In the genomic region with DNA sequence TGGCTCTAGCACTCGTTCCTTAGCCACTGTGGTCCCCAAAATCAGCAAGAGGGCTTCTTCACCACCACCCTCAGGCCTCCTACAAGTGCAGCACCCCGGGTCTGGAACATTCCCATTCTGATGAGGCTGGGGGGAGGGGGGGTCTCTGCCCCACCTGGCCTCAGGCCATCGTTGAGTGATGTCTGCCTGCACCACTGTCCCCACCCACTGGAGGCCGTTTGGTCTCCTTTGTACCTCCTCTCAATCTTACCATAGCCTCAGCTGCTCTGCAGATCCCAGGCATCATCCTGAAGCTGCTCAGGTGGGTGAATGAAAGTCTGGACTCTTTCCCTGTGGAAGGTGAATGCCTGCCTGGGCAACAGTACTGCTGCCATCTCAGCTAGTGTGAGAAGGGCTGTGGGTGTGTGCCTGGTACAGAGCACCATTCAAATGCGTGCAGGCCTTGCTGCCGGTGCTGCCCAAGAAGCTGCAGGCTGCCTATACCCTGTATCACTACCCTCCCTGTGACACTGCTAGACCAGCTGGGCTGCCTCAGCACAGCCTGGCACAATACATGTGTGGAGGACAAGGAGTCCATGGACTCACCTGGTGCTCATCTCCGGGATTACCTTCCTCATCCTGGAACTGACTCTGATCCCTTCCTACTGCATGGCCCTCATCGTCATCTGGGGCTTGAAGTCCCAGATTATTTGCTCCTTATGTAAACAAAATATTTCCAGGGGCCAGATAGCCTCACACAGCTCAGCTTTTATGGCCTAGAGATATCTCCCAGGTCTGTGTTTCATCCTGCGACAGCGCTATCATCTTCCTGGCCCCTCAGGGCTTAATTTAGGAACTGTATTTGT, we compare ENCODE assay signal across 16 cellular contexts. TPM values are rescaled to one million over a fixed set of nuclear protein-coding genes. Genes with fewer than 3 reads are reported as not detected.
A peak's percentile ranks its signal among the peaks of the same experiment; 100 is the strongest.
DNase-seq lines count a peak whose midpoint lies in the region; ATAC-seq, FAIRE-seq and TF ChIP-seq lines count a peak whose summit lies in the region.
"Had no signal": no experiment of that assay in that cellular context is flagged by ENCODE, and none has a peak within 500 bp of the region (broad histone marks: within the 10 kb centered on the region; RNA-seq: fewer than 3 reads in every experiment).

No MANE protein-coding gene starts in this region.

- ATAC-seq in A549 = peak; percentile 32 to 40; a peak in 3 of 6 replicates
- ATAC-seq in DND-41 (ENCODE audit: insufficient read depth, low read depth) = 0 out of 3 replicates have a peak, but pooled peaks have one; percentile 38
- peak; percentile 36 for ATAC-seq in foreskin keratinocyte
- ATAC-seq: PC-3 had no signal

- in situ Hi-C loops in transverse colon (cut with MboI; ENCODE audit: low pct_ligation_motif_present in 1 of 4, low pct_unique_long_range_greater_than_20kb in 1 of 4, low sequenced_read_pairs in 3 of 4) = no loop called here

- TF ChIP-seq EP300 in A549 (IDR thresholded peaks at IDR 0.05) (no peak), transverse colon (IDR thresholded peaks at IDR 0.05; ENCODE audit: low read depth) (no peak)

- no peak overlapping the region for H3K4me3 Mint-ChIP-seq in HFFc6

- 87% methylated on average over 9 of the region's 10 CpGs for WGBS in A549 (ENCODE audit: missing lambda C conversion rate)
- WGBS in transverse colon (ENCODE audit: low coverage in 1 of 2), 2 donors = 78 to 100% methylated on average over 2 to 10 of the region's 10 CpGs

- intact Hi-C loops in transverse colon (cut with DNase I; ENCODE audit: low total_unique reads) = no loop called here

- H3K27me3 Mint-ChIP-seq in HFFc6 (ENCODE audit: insufficient read depth) = peaks cover 9% of the 10 kb centered on the region

- FAIRE-seq in A549 (lab: Jason Lieb, UNC) = no peak
- FAIRE-seq: GM18507 had no signal

- DNase-seq in A549 (ENCODE audit: low read depth in 1 of 2, low spot score in 1 of 2) (no peak), DND-41 (no peak), foreskin keratinocyte (no peak), osteoblast (ENCODE audit: insufficient read length, low spot score, missing footprints) (peak; percentile 25), HFFc6 (no peak), transverse colon (no peak), OCI-M2 (lab: John Stamatoyannopoulos, UW; ENCODE audit: unreplicated experiment) (no peak)
- no peak for DNase-seq in effector memory CD4-positive, alpha-beta T cell
- DNase-seq: NCI-H1048; NCI-H146; NCI-H2081 treated with DMSO at 0.1 percent for 48 hours; NCI-H69; NK-92 treated with Interleukin-12 subunit alpha and Interleukin-12 subunit beta, amount 100 ng/mL, for 24 hours; PC-3 had no signal

- no peak overlapping the region for H3K9ac ChIP-seq in DND-41 (ENCODE audit: low read depth, low read length)

- TF ChIP-seq CTCF in A549 (IDR thresholded peaks at IDR 0.05) = no peak
- no peak for TF ChIP-seq CTCF in DND-41 (IDR thresholded peaks at IDR 0.05; ENCODE audit: borderline replicate concordance, extremely low read depth, low read length, poor library complexity, severe bottlenecking)
- no peak for TF ChIP-seq CTCF in foreskin keratinocyte (conservative IDR thresholded peaks at IDR 0.05)
- no peak for TF ChIP-seq CTCF in osteoblast (IDR thresholded peaks at IDR 0.05; ENCODE audit: extremely low read depth, low read depth, low read length)
- no peak for TF ChIP-seq CTCF in HFFc6 (IDR thresholded peaks at IDR 0.05)
- no peak for TF ChIP-seq CTCF in transverse colon (IDR thresholded peaks at IDR 0.05)

- H3K9me3 Mint-ChIP-seq in HFFc6 = no peaks in the 10 kb centered on the region

- H3K27ac Mint-ChIP-seq in HFFc6 = no peak overlapping the region

- no peaks in the 10 kb centered on the region for H4K20me1 ChIP-seq in DND-41 (ENCODE audit: insufficient read depth, low read length)
- H4K20me1 ChIP-seq in osteoblast (ENCODE audit: insufficient read depth, low read length) = no peaks in the 10 kb centered on the region

- H2AFZ ChIP-seq in DND-41 (ENCODE audit: low read depth, low read length) (no peak overlapping the region), osteoblast (ENCODE audit: low read length) (no peak overlapping the region)

- H3K79me2 ChIP-seq in DND-41 (ENCODE audit: insufficient read depth, low read length) = no peaks in the 10 kb centered on the region
- H3K79me2 ChIP-seq in osteoblast (ENCODE audit: insufficient read depth, low read length) = no peaks in the 10 kb centered on the region

- H3K36me3 Mint-ChIP-seq in HFFc6 (ENCODE audit: low read depth) = no peaks in the 10 kb centered on the region

- H3K4me1 ChIP-seq in A549 = no peaks in the 10 kb centered on the region
- H3K4me1 ChIP-seq in DND-41 (ENCODE audit: insufficient read depth, low read length) = no peaks in the 10 kb centered on the region
- no peaks in the 10 kb centered on the region for H3K4me1 ChIP-seq in foreskin keratinocyte
- H3K4me1 ChIP-seq in osteoblast (ENCODE audit: insufficient read depth, low read length) = no peaks in the 10 kb centered on the region
- H3K4me1 ChIP-seq in effector memory CD4-positive, alpha-beta T cell (ENCODE audit: control insufficient read depth, insufficient read depth, low read length, poor library complexity, severe bottlenecking) = no peaks in the 10 kb centered on the region
- H3K4me1 ChIP-seq in transverse colon = no peaks in the 10 kb centered on the region

- H3K27ac ChIP-seq in A549 (no peak overlapping the region), DND-41 (ENCODE audit: low read length) (no peak overlapping the region), foreskin keratinocyte (no peak overlapping the region), osteoblast (ENCODE audit: low read depth, low read length) (no peak overlapping the region), transverse colon (no peak overlapping the region)
- H3K27ac ChIP-seq in effector memory CD4-positive, alpha-beta T cell (ENCODE audit: insufficient read depth, low read length, poor library complexity, severe bottlenecking) = no peak overlapping the region
- H3K27ac ChIP-seq: SK-N-MC had no signal

- H3K36me3 ChIP-seq in DND-41 (ENCODE audit: insufficient read depth, low read length) (no peaks in the 10 kb centered on the region), osteoblast (ENCODE audit: insufficient read depth, low read length) (no peaks in the 10 kb centered on the region), transverse colon (no peaks in the 10 kb centered on the region)
- no peaks in the 10 kb centered on the region for H3K36me3 ChIP-seq in effector memory CD4-positive, alpha-beta T cell (ENCODE audit: control insufficient read depth, insufficient read depth, low read length)

- H3K4me1 Mint-ChIP-seq in HFFc6 (ENCODE audit: low read depth) = no peaks in the 10 kb centered on the region

- H3K4me3 ChIP-seq in A549 (no peak overlapping the region), DND-41 (ENCODE audit: low read depth in 1 of 2, low read length in 2 of 2) (no peak overlapping the region), osteoblast (ENCODE audit: insufficient read depth, low read length) (no peak overlapping the region), transverse colon (no peak overlapping the region)
- H3K4me3 ChIP-seq in effector memory CD4-positive, alpha-beta T cell (ENCODE audit: insufficient read depth, low read depth, low read length, poor library complexity, severe bottlenecking) = no peak overlapping the region
- H3K4me3 ChIP-seq: SK-N-MC had no signal

- no peaks in the 10 kb centered on the region for H3K9me3 ChIP-seq in A549
- H3K9me3 ChIP-seq in DND-41 (ENCODE audit: insufficient read depth, low read length, severe bottlenecking) = no peaks in the 10 kb centered on the region
- H3K9me3 ChIP-seq in osteoblast (ENCODE audit: low read depth, low read length) = no peaks in the 10 kb centered on the region
- no peaks in the 10 kb centered on the region for H3K9me3 ChIP-seq in effector memory CD4-positive, alpha-beta T cell (ENCODE audit: control insufficient read depth, low read length)
- no peaks in the 10 kb centered on the region for H3K9me3 ChIP-seq in transverse colon

- TF ChIP-seq POLR2A in A549 (IDR thresholded peaks at IDR 0.05; ENCODE audit: low read length) = no peak
- TF ChIP-seq POLR2A in transverse colon (IDR thresholded peaks at IDR 0.05) = no peak

- H3K27me3 ChIP-seq in DND-41 (ENCODE audit: insufficient read depth, low read length, poor library complexity) (no peaks in the 10 kb centered on the region), foreskin keratinocyte (peaks cover 9% of the 10 kb centered on the region), osteoblast (ENCODE audit: insufficient read depth, low read length) (no peaks in the 10 kb centered on the region), transverse colon (no peaks in the 10 kb centered on the region)
- no peaks in the 10 kb centered on the region for H3K27me3 ChIP-seq in effector memory CD4-positive, alpha-beta T cell (replicated peaks; ENCODE audit: control insufficient read depth, insufficient read depth, low read length, poor library complexity, severe bottlenecking)

- POLR2A ChIA-PET in A549 (lab: Yijun Ruan, JAX) = no interaction called here

- TF ChIP-seq RAD21 in A549 (conservative IDR thresholded peaks at IDR 0.05 in 1 of 2, IDR thresholded peaks at IDR 0.05 in 1 of 2) = no peak

- CTCF ChIA-PET in A549 (lab: Yijun Ruan, JAX) = no interaction called here

- H3K4me2 ChIP-seq in A549 = no peak overlapping the region
- H3K4me2 ChIP-seq in DND-41 (ENCODE audit: insufficient read depth, low read length) = no peak overlapping the region
- H3K4me2 ChIP-seq in osteoblast (ENCODE audit: insufficient read depth, low read length) = no peak overlapping the region

TF ChIP-seq in A549, 52 proteins besides CTCF, POLR2A, EP300 and RAD21 (continues in another document):
- TF ChIP-seq CBX8 (IDR thresholded peaks at IDR 0.05) (no peak), RCOR1 (IDR thresholded peaks at IDR 0.05; ENCODE audit: low read depth, low read length) (no peak), EHMT2 (IDR thresholded peaks at IDR 0.05; ENCODE audit: low read depth) (no peak), BHLHE40 (IDR thresholded peaks at IDR 0.05; ENCODE audit: low read depth, low read length) (no peak)
- TF ChIP-seq, protein P1, sequence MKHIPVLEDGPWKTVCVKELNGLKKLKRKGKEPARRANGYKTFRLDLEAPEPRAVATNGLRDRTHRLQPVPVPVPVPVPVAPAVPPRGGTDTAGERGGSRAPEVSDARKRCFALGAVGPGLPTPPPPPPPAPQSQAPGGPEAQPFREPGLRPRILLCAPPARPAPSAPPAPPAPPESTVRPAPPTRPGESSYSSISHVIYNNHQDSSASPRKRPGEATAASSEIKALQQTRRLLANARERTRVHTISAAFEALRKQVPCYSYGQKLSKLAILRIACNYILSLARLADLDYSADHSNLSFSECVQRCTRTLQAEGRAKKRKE (CRISPR knock-in tag; IDR thresholded peaks at IDR 0.05; ENCODE audit: low read depth) = no peak

RNA-seq across cellular contexts. Expression of a gene that starts 42.5 kb away (rescaled TPM):
- polyA plus RNA-seq in A549 (2011; rRNA removed) (122 and 152 TPM in 2 replicates), A549 (2017; fragmentation: RNase III; extraction: RNeasy Plus Mini Kit Qiagen cat#74134 plus additional on column Dnase treatment) (53.5 to 65.5 TPM (median 53.6 TPM) in 3 replicates), foreskin keratinocyte (17.0 and 25.6 TPM in 2 replicates)
- 20.2 and 20.8 TPM in 2 replicates for polyA plus RNA-seq in A549 (2012; cell fraction: cytosol; rRNA removed)
- 16.6 and 23.3 TPM in 2 replicates for polyA plus RNA-seq in A549 (2012; cell fraction: nucleus; rRNA removed)
- 61.5 and 124 TPM in 2 replicates for polyA minus RNA-seq in A549 (2011; rRNA and poly(A)+ RNA removed)
- total RNA-seq in foreskin keratinocyte (39.9 and 49.6 TPM in 2 replicates), osteoblast (36.2 and 37.7 TPM in 2 replicates), transverse colon (10 to 100 TPM; 11.1 to 38.1 (median 25.2) TPM)
- 10 to 100 TPM; 28.9 to 35.7 (median 31.0) TPM for total RNA-seq in HFFc6 (2021; fragmentation: NEBNext Ultra II Directional; extraction: Animal tissue kit (Norgen Biotek cat#: 25700))
